8 cellular contexts compared by ENCODE assay signal in the genomic region with DNA sequence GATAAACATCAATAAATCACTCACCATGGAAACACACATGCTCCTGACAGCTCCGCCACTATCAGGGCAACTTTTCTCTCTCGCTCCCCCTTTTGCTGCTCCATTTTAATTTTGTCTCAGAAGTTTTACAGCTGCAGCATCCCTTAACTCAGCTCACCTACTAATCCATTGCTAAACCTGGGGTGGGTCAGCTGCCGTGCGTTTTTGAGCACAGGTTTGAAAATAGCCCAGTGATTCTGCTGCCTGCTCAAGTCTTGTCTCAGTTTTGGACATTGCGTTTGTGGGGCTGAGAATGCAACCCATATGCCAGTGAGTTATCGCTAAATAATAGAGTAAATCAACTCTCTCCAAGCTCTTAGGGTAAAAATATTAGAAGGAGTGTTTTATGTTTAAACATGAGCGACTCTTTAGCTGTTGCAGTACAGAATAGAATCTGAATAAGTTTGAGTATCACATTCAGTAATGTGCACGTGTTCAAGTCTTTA. TPM values are rescaled to one million over a fixed set of nuclear protein-coding genes. Genes with fewer than 3 reads are reported as not detected.
DNase-seq lines count a peak whose midpoint lies in the region; ATAC-seq, FAIRE-seq and TF ChIP-seq lines count a peak whose summit lies in the region.

No MANE protein-coding gene starts in this region.

- H3K4me3 ChIP-seq in AG10803 (ENCODE audit: low read length) (peak overlapping the region; percentile 76), bronchial epithelial cell (ENCODE audit: low read depth, low read length) (peak overlapping the region; percentile 14)

- ATAC-seq in naive B cell (ENCODE audit: low read depth in 2 of 2) (no peak), GM21381 (IDR thresholded peaks at IDR 0.05; ENCODE audit: unreplicated experiment) (no peak)

- no peaks in the 10 kb centered on the region for H3K9me3 Mint-ChIP-seq in naive B cell

- no peak for FAIRE-seq in bronchial epithelial cell (lab: Jason Lieb, UNC)

- peaks cover 46 to 51% (median 48%) of the 10 kb centered on the region in 3 donors for H3K4me1 Mint-ChIP-seq in naive B cell

- H3K27ac Mint-ChIP-seq in naive B cell = peak overlapping the region in 3 of 6 donors; percentile 11 to 55 (median 17)

- no peaks in the 10 kb centered on the region for H3K36me3 ChIP-seq in bronchial epithelial cell (ENCODE audit: control insufficient read depth, insufficient read depth, low read length)

- H3K27me3 Mint-ChIP-seq in naive B cell = peaks cover 0 to 3% (median 0%) of the 10 kb centered on the region in 3 donors

- H3K4me3 Mint-ChIP-seq in naive B cell = peak overlapping the region; percentile 73 to 100 (median 90)

- H3K36me3 Mint-ChIP-seq in naive B cell = no peaks in the 10 kb centered on the region

- DNase-seq in AG10803 (ENCODE audit: low read depth) (no peak), HuH-7 (ENCODE audit: low spot score) (peak; percentile 22), bronchial epithelial cell (ENCODE audit: low read depth) (no peak), naive B cell (no peak), foreskin melanocyte (no peak), DMS79 (lab: John Stamatoyannopoulos, UW) (no peak), NCI-H1436 treated with DMSO at 0.1 percent for 48 hours (lab: John Stamatoyannopoulos, UW) (no peak)

- no peaks in the 10 kb centered on the region for H3K27me3 ChIP-seq in bronchial epithelial cell (ENCODE audit: control insufficient read depth, insufficient read depth, low read length)

- TF ChIP-seq CTCF in AG10803 (conservative IDR thresholded peaks at IDR 0.05; ENCODE audit: low read length) = no peak
- no peak for TF ChIP-seq CTCF in bronchial epithelial cell (IDR thresholded peaks at IDR 0.05; ENCODE audit: insufficient read depth, low read length, severe bottlenecking)

RNA-seq across cellular contexts. Expression of gene TSHZ1, which starts 2.1 kb away (rescaled TPM):
- total RNA-seq in bronchial epithelial cell = 1.3 and 1.5 TPM in 2 replicates
- 1 to 10 TPM in 5 of 6 donors, under 1 TPM in 1; 0.41 to 2.2 (median 1.7) TPM for polyA plus RNA-seq in naive B cell (ENCODE audit: low read depth in 6 of 6)

RNA-seq across cellular contexts. Expression of gene PTGR3, which starts 3.7 kb away (rescaled TPM):
- total RNA-seq in bronchial epithelial cell = 6.3 and 6.8 TPM in 2 replicates
- 10 to 100 TPM; 14.7 to 36.8 (median 22.5) TPM for polyA plus RNA-seq in naive B cell (ENCODE audit: low read depth in 6 of 6)
